In the genomic region with DNA sequence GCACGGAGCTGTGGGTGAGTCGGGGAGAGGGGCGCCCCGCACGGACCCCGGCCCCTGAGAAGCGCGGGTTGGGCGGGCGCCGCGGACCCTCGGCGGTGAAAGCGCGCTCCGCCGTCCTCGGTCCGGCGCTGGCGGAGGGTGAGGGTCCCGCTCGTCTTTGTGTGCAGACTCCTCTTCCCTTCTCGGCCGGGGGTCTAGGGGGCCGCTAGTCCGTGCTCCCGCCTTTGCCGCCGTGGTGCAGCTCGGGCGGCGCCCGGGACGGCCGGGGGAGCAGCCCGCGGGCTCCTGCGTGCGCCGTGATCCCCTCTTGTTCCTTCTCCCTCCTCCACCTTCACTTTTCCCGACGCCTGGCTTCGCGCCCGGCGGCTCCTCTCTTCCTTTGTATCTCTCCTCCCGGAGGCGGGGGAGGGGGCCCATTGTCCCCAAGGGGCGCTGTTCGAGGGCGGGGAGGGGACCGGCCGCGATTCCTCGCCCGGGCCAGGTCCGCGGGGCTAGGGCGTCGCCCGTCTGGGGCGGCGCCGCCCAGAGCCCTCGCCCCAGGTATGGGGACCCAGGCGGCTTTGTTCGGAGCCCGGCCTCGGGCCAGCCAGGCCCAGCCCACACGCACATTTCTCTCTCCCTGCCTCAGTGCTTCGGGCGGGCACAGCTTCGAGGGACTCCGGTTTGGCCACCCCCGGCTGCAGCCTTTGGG, we compare ENCODE assay signal across 8 cellular contexts. TPM values are rescaled to one million over a fixed set of nuclear protein-coding genes. Genes with fewer than 3 reads are reported as not detected.
A peak's percentile ranks its signal among the peaks of the same experiment; 100 is the strongest.
DNase-seq lines count a peak whose midpoint lies in the region; ATAC-seq and TF ChIP-seq lines count a peak whose summit lies in the region.

No MANE protein-coding gene starts in this region.

- peaks cover 31% of the 10 kb centered on the region for H3K27me3 ChIP-seq in osteoblast (ENCODE audit: insufficient read depth, low read length)

- no peaks in the 10 kb centered on the region for H4K20me1 ChIP-seq in osteoblast (ENCODE audit: insufficient read depth, low read length)

- H3K9me3 ChIP-seq in osteoblast (ENCODE audit: low read depth, low read length) = no peaks in the 10 kb centered on the region

- no peaks in the 10 kb centered on the region for H3K36me3 ChIP-seq in osteoblast (ENCODE audit: insufficient read depth, low read length)

- intact Hi-C loops in head of caudate nucleus (cut with DNase I) = loop anchor here (10.0 kb wide), 2 partner anchors 106 to 396 kb away; no protein-coding TSS in a partner anchor

- peaks cover 2 to 5% of the 10 kb centered on the region in 2 donors for H3K36me3 Mint-ChIP-seq in activated T-cell treated with anti-CD3 and anti-CD28 coated beads, Interleukin-2, amount 50 U/mL, for 72 hours (ENCODE audit: insufficient read depth in 2 of 2)

- H3K4me1 ChIP-seq in osteoblast (ENCODE audit: insufficient read depth, low read length) = peaks cover 11% of the 10 kb centered on the region

- TF ChIP-seq CTCF in osteoblast (IDR thresholded peaks at IDR 0.05; ENCODE audit: extremely low read depth, low read depth, low read length) = no peak

- peaks cover 37% of the 10 kb centered on the region for H3K27me3 Mint-ChIP-seq in activated T-cell treated with anti-CD3 and anti-CD28 coated beads, Interleukin-2, amount 50 U/mL, for 72 hours (ENCODE audit: low read depth)

- no peaks in the 10 kb centered on the region for H3K9me3 Mint-ChIP-seq in activated T-cell treated with anti-CD3 and anti-CD28 coated beads, Interleukin-2, amount 50 U/mL, for 72 hours

- H3K4me3 ChIP-seq in osteoblast (ENCODE audit: insufficient read depth, low read length) = peak overlapping the region; percentile 81

- H3K79me2 ChIP-seq in osteoblast (ENCODE audit: insufficient read depth, low read length) = no peaks in the 10 kb centered on the region

- H3K4me3 Mint-ChIP-seq in activated T-cell treated with anti-CD3 and anti-CD28 coated beads, Interleukin-2, amount 50 U/mL, for 72 hours = peak overlapping the region; percentile 90 to 97

- H3K27ac ChIP-seq in osteoblast (ENCODE audit: low read depth, low read length) = no peak overlapping the region

- H2AFZ ChIP-seq in osteoblast (ENCODE audit: low read length) = peak overlapping the region; percentile 79

- peak overlapping the region; percentile 78 for H3K27ac Mint-ChIP-seq in activated T-cell treated with anti-CD3 and anti-CD28 coated beads, Interleukin-2, amount 50 U/mL, for 72 hours

- H3K4me2 ChIP-seq in osteoblast (ENCODE audit: insufficient read depth, low read length) = peak overlapping the region; percentile 85

- peak; percentile 40 for DNase-seq in activated T-cell treated with anti-CD3 and anti-CD28 coated beads, Interleukin-2, amount 50 U/mL, for 1 hour
- DNase-seq in activated T-cell treated with anti-CD3 and anti-CD28 coated beads for 4 hours (no peak), NCI-H128 (lab: John Stamatoyannopoulos, UW; ENCODE audit: unreplicated experiment) (peak; percentile 57), head of caudate nucleus (peak in 38 of 42 donors; percentile 20 to 73 (median 50)), osteoblast (ENCODE audit: insufficient read length, low spot score, missing footprints) (peak; percentile 90)
- DNase-seq in activated T-cell treated with anti-CD3 and anti-CD28 coated beads, Interleukin-2, amount 50 U/mL, for 72 hours = peak; percentile 24 to 67

- peak; percentile 72 to 75 for ATAC-seq in activated T-cell treated with anti-CD3 and anti-CD28 coated beads, Interleukin-2, amount 50 U/mL, for 72 hours (replicated peaks in 1 of 2)
- ATAC-seq in GM18907 (IDR thresholded peaks at IDR 0.05; ENCODE audit: unreplicated experiment) = no peak
- ATAC-seq in HG02588 (IDR thresholded peaks at IDR 0.05; ENCODE audit: unreplicated experiment) = no peak

- peaks cover 18% of the 10 kb centered on the region for H3K4me1 Mint-ChIP-seq in activated T-cell treated with anti-CD3 and anti-CD28 coated beads, Interleukin-2, amount 50 U/mL, for 72 hours (ENCODE audit: low read depth)

RNA-seq across cellular contexts. Expression of gene FNBP1L, which starts 0.5 kb away (rescaled TPM):
- total RNA-seq in activated T-cell treated with anti-CD3 and anti-CD28 coated beads, Interleukin-2, amount 50 U/mL, for 72 hours = 1 to 10 TPM; 1.3 to 1.6 TPM
- total RNA-seq in osteoblast = 8.7 and 11.2 TPM in 2 replicates

Comparison
In these comparisons a context has a peak if more than half of its experiments do, and no peak if none do; other contexts are left out.
1. ATAC-seq: peak in activated T-cell treated with anti-CD3 and anti-CD28 coated beads, Interleukin-2, amount 50 U/mL, for 72 hours (2 of 2); none in GM18907 (single experiment) and HG02588 (single experiment).